In genomic region chr17:76801706-76802105, GRCh38 we compare ENCODE assay signal across 23 cellular contexts.
"Had no signal": no experiment of that assay in that cellular context is flagged by ENCODE, and none has a peak within 500 bp of the region (broad histone marks: within the 10 kb centered on the region; RNA-seq: fewer than 3 reads in every experiment).

No MANE protein-coding gene starts in this region.

- H3K79me2 ChIP-seq: hepatocyte had no signal

- H3K4me3 ChIP-seq: coronary artery, dorsolateral prefrontal cortex, esophagus muscularis mucosa, gastroesophageal sphincter, heart left ventricle, hepatocyte, left lung, lower lobe of right lung, mucosa of descending colon had no signal

- H3K27me3 ChIP-seq: dorsolateral prefrontal cortex, esophagus muscularis mucosa, foreskin keratinocyte, gastroesophageal sphincter, heart left ventricle, hepatocyte, left lung had no signal

- FAIRE-seq: colon, endothelial cell of umbilical vein, frontal cortex, keratinocyte had no signal

- H3K36me3 ChIP-seq: esophagus muscularis mucosa, heart left ventricle, left lung, lower lobe of right lung had no signal

- H3K4me2 ChIP-seq: hepatocyte had no signal

- H2AFZ ChIP-seq: hepatocyte had no signal

- DNase-seq: dermis blood vessel endothelial cell; dorsolateral prefrontal cortex; effector CD4-positive, alpha-beta T cell; effector memory CD4-positive, alpha-beta T cell; foreskin keratinocyte; heart left ventricle; hypothalamus; immature natural killer cell; left cardiac atrium; left lung; left ventricle myocardium superior; lower lobe of right lung; mesenchymal stem cell; mucosa of descending colon; naive B cell had no signal

- H3K4me1 ChIP-seq: esophagus muscularis mucosa, foreskin keratinocyte, gastroesophageal sphincter, heart left ventricle, left lung, lower lobe of right lung had no signal

- H3K9me3 ChIP-seq: esophagus muscularis mucosa, gastroesophageal sphincter, heart left ventricle, left lung, lower lobe of right lung, mucosa of descending colon had no signal

- H3K27ac ChIP-seq: coronary artery, dorsolateral prefrontal cortex, esophagus muscularis mucosa, foreskin keratinocyte, gastroesophageal sphincter, heart left ventricle, hepatocyte, left lung, lower lobe of right lung had no signal
